ENCODE assay signal across 20 cellular contexts in the genomic region with DNA sequence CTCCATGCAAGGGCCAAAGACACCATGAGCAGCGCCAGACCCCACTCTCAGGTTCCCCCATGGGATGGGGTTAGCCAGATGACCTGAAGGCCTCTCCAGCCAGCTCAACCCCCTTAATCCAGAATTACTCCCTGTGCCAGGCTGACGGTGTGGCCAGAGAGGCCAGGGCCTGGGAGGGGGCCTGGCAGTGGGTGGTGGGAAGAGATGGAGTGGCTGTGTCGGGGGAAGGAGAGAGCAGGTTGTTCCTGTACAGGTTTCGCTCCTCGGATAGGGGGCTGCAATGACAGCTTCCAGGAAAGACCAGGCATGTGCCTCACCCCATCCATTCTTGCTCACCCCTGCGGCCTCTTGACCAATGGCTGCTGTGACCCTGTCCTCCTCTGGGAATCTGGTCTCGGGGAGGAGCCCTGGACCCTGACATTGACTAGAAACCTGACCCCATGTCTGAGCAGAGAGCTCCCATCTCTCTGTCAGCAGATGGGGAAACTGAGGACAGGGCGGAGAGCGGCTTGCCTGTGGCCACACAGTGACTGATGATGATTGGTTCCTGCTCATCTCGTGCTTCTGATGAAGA.
"Had no signal": no experiment of that assay in that cellular context is flagged by ENCODE, and none has a peak within 500 bp of the region (broad histone marks: within the 10 kb centered on the region; RNA-seq: fewer than 3 reads in every experiment).

No MANE protein-coding gene starts in this region.

- H3K27me3 ChIP-seq: body of pancreas, thyroid gland had no signal

- H3K27ac Mint-ChIP-seq: activated naive CD4-positive, alpha-beta T cell treated with anti-CD3 and anti-CD28 coated beads, Interleukin-2, amount 50 U/mL, for 24 hours; progenitor cell of endocrine pancreas had no signal

- ATAC-seq: activated T-cell treated with anti-CD3 and anti-CD28 coated beads, Interleukin-2, amount 50 U/mL, for 4 hours; body of pancreas; lower lobe of right lung had no signal

- H3K36me3 Mint-ChIP-seq: activated naive CD4-positive, alpha-beta T cell treated with anti-CD3 and anti-CD28 coated beads, Interleukin-2, amount 50 U/mL, for 24 hours had no signal

- H3K9me3 ChIP-seq: body of pancreas, lower lobe of right lung, thyroid gland had no signal

- H3K4me1 ChIP-seq: thyroid gland had no signal

- H3K27ac ChIP-seq: body of pancreas, dorsolateral prefrontal cortex, lower lobe of right lung, thyroid gland, WERI-Rb-1 had no signal

- H3K36me3 ChIP-seq: lower lobe of right lung, thyroid gland, WERI-Rb-1 had no signal

- H3K4me3 ChIP-seq: body of pancreas, dorsolateral prefrontal cortex, lower lobe of right lung, skin epidermis, thyroid gland had no signal

- H3K4me3 Mint-ChIP-seq: activated naive CD4-positive, alpha-beta T cell treated with anti-CD3 and anti-CD28 coated beads, Interleukin-2, amount 50 U/mL, for 24 hours; activated T-cell treated with anti-CD3 and anti-CD28 coated beads, Interleukin-2, amount 50 U/mL, for 4 hours; nephron had no signal

- H3K9me3 Mint-ChIP-seq: activated naive CD4-positive, alpha-beta T cell treated with anti-CD3 and anti-CD28 coated beads, Interleukin-2, amount 50 U/mL, for 24 hours; activated T-cell treated with anti-CD3 and anti-CD28 coated beads, Interleukin-2, amount 50 U/mL, for 4 hours; nephron had no signal

- DNase-seq: activated CD4-positive, alpha-beta T cell treated with anti-CD3 and anti-CD28 coated beads for 1 hour; activated CD4-positive, alpha-beta T cell treated with anti-CD3 and anti-CD28 coated beads, Interleukin-2, amount 50 U/mL, for 4 hours; activated T-cell treated with anti-CD3 and anti-CD28 coated beads, Interleukin-2, amount 50 U/mL, for 4 hours; amygdala; body of pancreas; caudate nucleus; dorsolateral prefrontal cortex; glutamatergic neuron; hippocampal formation; lower lobe of right lung; occipital lobe; stimulated activated CD4-positive, alpha-beta T cell treated with anti-CD3 and anti-CD28 coated beads, Interleukin-4, amount 100 ng/mL, for 1 hour; SW 1271; T-helper 2 cell; thyroid gland had no signal
